1 cellular context compared by ENCODE assay signal in the genomic region with DNA sequence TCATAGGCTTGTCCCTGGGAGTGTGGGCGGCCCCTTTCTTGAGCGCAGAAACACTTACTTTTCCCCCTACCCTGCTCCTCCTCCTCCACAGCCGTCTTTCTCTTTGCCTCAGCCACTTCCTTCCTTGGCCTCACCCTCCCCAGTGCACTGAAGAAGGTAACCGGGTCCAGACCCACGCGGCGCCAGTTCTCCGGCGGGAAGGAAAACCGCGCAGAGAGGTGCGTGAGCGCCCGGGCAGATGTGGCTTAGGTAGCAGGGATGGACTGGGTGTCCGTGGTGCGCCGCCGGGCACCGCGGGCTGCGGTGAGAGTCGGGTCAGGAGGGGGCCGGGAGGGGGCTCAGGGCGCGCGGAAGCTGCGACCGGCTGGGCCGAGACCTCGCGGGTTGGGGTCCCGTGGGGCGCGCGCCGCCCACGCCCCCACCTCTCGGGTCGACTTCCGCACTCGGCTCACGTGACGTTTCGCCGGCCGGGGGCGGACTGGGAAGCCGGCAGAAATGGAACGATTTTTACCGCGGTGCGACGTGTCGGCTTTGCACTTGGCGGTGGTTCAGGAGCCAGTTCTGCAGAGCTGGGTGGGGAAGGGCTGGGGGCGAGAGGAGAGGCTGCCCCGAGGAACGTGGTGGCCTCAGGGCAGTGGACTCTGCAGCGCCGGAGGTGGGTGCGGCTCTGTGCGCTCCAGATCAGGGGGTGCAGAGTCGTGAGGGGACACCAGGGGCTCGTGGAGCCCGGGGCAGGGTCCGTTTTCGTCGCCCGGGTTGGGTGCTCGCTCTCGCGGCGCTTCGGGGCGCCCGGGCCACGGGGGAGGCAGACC.
TF ChIP-seq lines count a peak whose summit lies in the region.

ABRACL (plus strand) TSS at position 88 of the 812 bp plus-strand sequence. CDS start 5,416 bp downstream, outside the sequence.

TF ChIP-seq in PFSK-1, 5 proteins besides CTCF, POLR2A, EP300 and RAD21:
- TF ChIP-seq, protein P1, sequence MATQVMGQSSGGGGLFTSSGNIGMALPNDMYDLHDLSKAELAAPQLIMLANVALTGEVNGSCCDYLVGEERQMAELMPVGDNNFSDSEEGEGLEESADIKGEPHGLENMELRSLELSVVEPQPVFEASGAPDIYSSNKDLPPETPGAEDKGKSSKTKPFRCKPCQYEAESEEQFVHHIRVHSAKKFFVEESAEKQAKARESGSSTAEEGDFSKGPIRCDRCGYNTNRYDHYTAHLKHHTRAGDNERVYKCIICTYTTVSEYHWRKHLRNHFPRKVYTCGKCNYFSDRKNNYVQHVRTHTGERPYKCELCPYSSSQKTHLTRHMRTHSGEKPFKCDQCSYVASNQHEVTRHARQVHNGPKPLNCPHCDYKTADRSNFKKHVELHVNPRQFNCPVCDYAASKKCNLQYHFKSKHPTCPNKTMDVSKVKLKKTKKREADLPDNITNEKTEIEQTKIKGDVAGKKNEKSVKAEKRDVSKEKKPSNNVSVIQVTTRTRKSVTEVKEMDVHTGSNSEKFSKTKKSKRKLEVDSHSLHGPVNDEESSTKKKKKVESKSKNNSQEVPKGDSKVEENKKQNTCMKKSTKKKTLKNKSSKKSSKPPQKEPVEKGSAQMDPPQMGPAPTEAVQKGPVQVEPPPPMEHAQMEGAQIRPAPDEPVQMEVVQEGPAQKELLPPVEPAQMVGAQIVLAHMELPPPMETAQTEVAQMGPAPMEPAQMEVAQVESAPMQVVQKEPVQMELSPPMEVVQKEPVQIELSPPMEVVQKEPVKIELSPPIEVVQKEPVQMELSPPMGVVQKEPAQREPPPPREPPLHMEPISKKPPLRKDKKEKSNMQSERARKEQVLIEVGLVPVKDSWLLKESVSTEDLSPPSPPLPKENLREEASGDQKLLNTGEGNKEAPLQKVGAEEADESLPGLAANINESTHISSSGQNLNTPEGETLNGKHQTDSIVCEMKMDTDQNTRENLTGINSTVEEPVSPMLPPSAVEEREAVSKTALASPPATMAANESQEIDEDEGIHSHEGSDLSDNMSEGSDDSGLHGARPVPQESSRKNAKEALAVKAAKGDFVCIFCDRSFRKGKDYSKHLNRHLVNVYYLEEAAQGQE (IDR thresholded peaks at IDR 0.05; ENCODE audit: insufficient read depth in 1 of 2, low read depth in 2 of 2, low read length in 2 of 2): no peak
- TF ChIP-seq POLR2AphosphoS5 (IDR thresholded peaks at IDR 0.05; ENCODE audit: low read depth, low read length) (peak; percentile 51; the same call in 1 of the 2 replicates), FOXP2 (optimal IDR thresholded peaks at IDR 0.05; ENCODE audit: borderline replicate concordance, extremely low read depth, extremely low read length, insufficient read depth) (peak; percentile 19)
